In the genomic region with DNA sequence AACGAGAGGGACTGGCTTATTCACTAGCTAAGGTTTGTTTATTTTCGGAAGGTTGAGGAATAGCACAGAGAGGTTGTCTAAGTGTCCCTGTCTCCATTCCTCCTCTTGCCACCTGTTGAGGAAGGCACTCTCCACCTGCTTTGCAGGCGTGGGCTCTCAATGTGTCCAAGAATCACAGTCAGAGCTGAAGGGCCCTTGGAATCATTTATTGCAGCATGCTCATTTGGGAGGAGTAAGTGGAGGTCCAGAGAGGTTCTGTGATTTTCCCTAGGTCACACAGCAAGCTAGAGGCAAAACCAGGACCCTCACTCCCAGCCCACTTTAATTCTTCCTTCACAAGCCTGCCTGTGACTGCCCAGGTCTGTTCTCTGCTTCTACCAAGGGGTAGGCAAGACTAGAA, we compare ENCODE assay signal across 11 cellular contexts. TPM values are rescaled to one million over a fixed set of nuclear protein-coding genes. Genes with fewer than 3 reads are reported as not detected.
A peak's percentile ranks its signal among the peaks of the same experiment; 100 is the strongest.
DNase-seq lines count a peak whose midpoint lies in the region; ATAC-seq lines count a peak whose summit lies in the region.
"Had no signal": no experiment of that assay in that cellular context is flagged by ENCODE, and none has a peak within 500 bp of the region (broad histone marks: within the 10 kb centered on the region; RNA-seq: fewer than 3 reads in every experiment).

No MANE protein-coding gene starts in this region.

- H3K9me3 Mint-ChIP-seq in CD8-positive, alpha-beta memory T cell: no peaks in the 10 kb centered on the region
- H3K9me3 Mint-ChIP-seq in activated CD4-positive, alpha-beta memory T cell treated with anti-CD3 and anti-CD28 coated beads, Interleukin-2, amount 10 ng/mL, durations not matched to agents 7 days and 5 days: no peaks in the 10 kb centered on the region
- no peaks in the 10 kb centered on the region for H3K9me3 Mint-ChIP-seq in immature natural killer cell
- H3K9me3 Mint-ChIP-seq in stimulated activated effector memory CD8-positive, alpha-beta T cell treated with anti-CD3 and anti-CD28 coated beads, Interleukin-12 subunit alpha, Interleukin-12 subunit beta, amount 100 ng/mL, for 72 hours: no peaks in the 10 kb centered on the region
- H3K9me3 Mint-ChIP-seq: naive thymus-derived CD8-positive, alpha-beta T cell had no signal

- H3K4me3 ChIP-seq in CD8-positive, alpha-beta memory T cell (ENCODE audit: low read length): no peak overlapping the region

- H3K27ac Mint-ChIP-seq in CD8-positive, alpha-beta memory T cell: peak overlapping the region; percentile 63 to 99 (median 98)
- peak overlapping the region; percentile 72 for H3K27ac Mint-ChIP-seq in activated CD4-positive, alpha-beta memory T cell treated with anti-CD3 and anti-CD28 coated beads, Interleukin-2, amount 10 ng/mL, durations not matched to agents 7 days and 5 days
- peak overlapping the region; percentile 97 to 100 (median 99) for H3K27ac Mint-ChIP-seq in immature natural killer cell
- peak overlapping the region; percentile 79 for H3K27ac Mint-ChIP-seq in stimulated activated effector memory CD8-positive, alpha-beta T cell treated with anti-CD3 and anti-CD28 coated beads, Interleukin-12 subunit alpha, Interleukin-12 subunit beta, amount 100 ng/mL, for 72 hours

- no peaks in the 10 kb centered on the region for H3K27me3 ChIP-seq in CD8-positive, alpha-beta memory T cell (ENCODE audit: insufficient read depth, low read length, poor library complexity, severe bottlenecking)

- CTCF ChIA-PET in CD8-positive, alpha-beta memory T cell (lab: Charles Lee): interaction anchor here (1.0 to 1.8 kb wide), 3 partner anchors 20 to 112 kb away, joined by 3 to 4 read pairs (median 3); no protein-coding TSS in a partner anchor
- CTCF ChIA-PET in activated CD4-positive, alpha-beta memory T cell treated with anti-CD3 and anti-CD28 coated beads, Interleukin-2, amount 10 ng/mL, durations not matched to agents 7 days and 5 days (lab: Charles Lee): interaction anchor here (0.9 to 1.9 kb wide), 2 partner anchors 86 to 180 kb away, joined by 4 to 7 read pairs; no protein-coding TSS in a partner anchor

- peaks cover 5 to 11% of the 10 kb centered on the region in 2 donors for H3K27me3 Mint-ChIP-seq in CD8-positive, alpha-beta memory T cell
- peaks cover 13% of the 10 kb centered on the region for H3K27me3 Mint-ChIP-seq in activated CD4-positive, alpha-beta memory T cell treated with anti-CD3 and anti-CD28 coated beads, Interleukin-2, amount 10 ng/mL, durations not matched to agents 7 days and 5 days
- peaks cover 17 to 21% (median 17%) of the 10 kb centered on the region in 3 donors for H3K27me3 Mint-ChIP-seq in immature natural killer cell (ENCODE audit: low read depth in 3 of 3)

- peaks cover 35% of the 10 kb centered on the region for H3K4me1 ChIP-seq in CD8-positive, alpha-beta memory T cell (ENCODE audit: insufficient read depth, low read length)

- no peaks in the 10 kb centered on the region for H3K9me3 ChIP-seq in CD8-positive, alpha-beta memory T cell (ENCODE audit: low read length)

- peak overlapping the region in 5 of 7 donors; percentile 3 to 98 (median 67) for H3K4me3 Mint-ChIP-seq in CD8-positive, alpha-beta memory T cell
- H3K4me3 Mint-ChIP-seq in activated CD4-positive, alpha-beta memory T cell treated with anti-CD3 and anti-CD28 coated beads, Interleukin-2, amount 10 ng/mL, durations not matched to agents 7 days and 5 days: no peak overlapping the region
- H3K4me3 Mint-ChIP-seq in immature natural killer cell: peak overlapping the region; percentile 74 to 91 (median 80)
- H3K4me3 Mint-ChIP-seq in stimulated activated effector memory CD8-positive, alpha-beta T cell treated with anti-CD3 and anti-CD28 coated beads, Interleukin-12 subunit alpha, Interleukin-12 subunit beta, amount 100 ng/mL, for 72 hours: peak overlapping the region; percentile 80

- H3K27ac ChIP-seq in CD8-positive, alpha-beta memory T cell (ENCODE audit: low read depth, low read length): no peak overlapping the region

- no peak for DNase-seq in CD8-positive, alpha-beta memory T cell
- no peak for DNase-seq in activated CD4-positive, alpha-beta memory T cell treated with anti-CD3 and anti-CD28 coated beads, Interleukin-2, amount 10 ng/mL, durations not matched to agents 7 days and 5 days
- no peak for DNase-seq in immature natural killer cell
- DNase-seq in stimulated activated effector memory CD8-positive, alpha-beta T cell treated with anti-CD3 and anti-CD28 coated beads, Interleukin-12 subunit alpha, Interleukin-12 subunit beta, amount 100 ng/mL, for 72 hours (ENCODE audit: low spot score in 2 of 2): no peak
- no peak for DNase-seq in SKM-1 treated with dmso at 0.1 percent for 144 hours (lab: John Stamatoyannopoulos, UW; ENCODE audit: unreplicated experiment)
- no peak for DNase-seq in NCI-H446 (lab: John Stamatoyannopoulos, UW)
- no peak for DNase-seq in NOMO-1 (lab: John Stamatoyannopoulos, UW; ENCODE audit: unreplicated experiment in 2 of 2)
- DNase-seq in NAMALWA (ENCODE audit: low spot score): no peak
- DNase-seq: activated T-cell treated with anti-CD3 and anti-CD28 coated beads for 4 hours; naive thymus-derived CD8-positive, alpha-beta T cell; NCI-H526 had no signal

- peaks cover 71 to 89% (median 83%) of the 10 kb centered on the region in 3 donors for H3K4me1 Mint-ChIP-seq in CD8-positive, alpha-beta memory T cell
- peaks cover 66% of the 10 kb centered on the region for H3K4me1 Mint-ChIP-seq in activated CD4-positive, alpha-beta memory T cell treated with anti-CD3 and anti-CD28 coated beads, Interleukin-2, amount 10 ng/mL, durations not matched to agents 7 days and 5 days
- peaks cover 100% of the 10 kb centered on the region in 2 donors for H3K4me1 Mint-ChIP-seq in immature natural killer cell
- H3K4me1 Mint-ChIP-seq in stimulated activated effector memory CD8-positive, alpha-beta T cell treated with anti-CD3 and anti-CD28 coated beads, Interleukin-12 subunit alpha, Interleukin-12 subunit beta, amount 100 ng/mL, for 72 hours: peaks cover 96% of the 10 kb centered on the region

- POLR2A ChIA-PET in CD8-positive, alpha-beta memory T cell (lab: Charles Lee): interaction anchor here (0.8 kb wide), 2 partner anchors 21 to 206 kb away, joined by 3 read pairs; no protein-coding TSS in a partner anchor
- POLR2A ChIA-PET in activated CD4-positive, alpha-beta memory T cell treated with anti-CD3 and anti-CD28 coated beads, Interleukin-2, amount 10 ng/mL, durations not matched to agents 7 days and 5 days (lab: Charles Lee): interaction anchor here (1.5 kb wide), 1 partner anchor 8 kb away, joined by 4 read pairs; no protein-coding TSS in a partner anchor

- H3K36me3 ChIP-seq in CD8-positive, alpha-beta memory T cell (ENCODE audit: insufficient read depth, low read length): no peaks in the 10 kb centered on the region

- no peak for ATAC-seq in stimulated activated effector memory CD8-positive, alpha-beta T cell treated with anti-CD3 and anti-CD28 coated beads, Interleukin-12 subunit alpha, Interleukin-12 subunit beta, amount 100 ng/mL, for 72 hours

- peaks cover 0 to 5% (median 0%) of the 10 kb centered on the region in 3 donors for H3K36me3 Mint-ChIP-seq in CD8-positive, alpha-beta memory T cell
- peaks cover 3% of the 10 kb centered on the region for H3K36me3 Mint-ChIP-seq in activated CD4-positive, alpha-beta memory T cell treated with anti-CD3 and anti-CD28 coated beads, Interleukin-2, amount 10 ng/mL, durations not matched to agents 7 days and 5 days (ENCODE audit: low read depth)
- H3K36me3 Mint-ChIP-seq in immature natural killer cell: peaks cover 0 to 3% (median 3%) of the 10 kb centered on the region in 3 donors
- H3K36me3 Mint-ChIP-seq in stimulated activated effector memory CD8-positive, alpha-beta T cell treated with anti-CD3 and anti-CD28 coated beads, Interleukin-12 subunit alpha, Interleukin-12 subunit beta, amount 100 ng/mL, for 72 hours: peaks cover 67% of the 10 kb centered on the region
- H3K36me3 Mint-ChIP-seq: naive thymus-derived CD8-positive, alpha-beta T cell had no signal

RNA-seq across cellular contexts. Expression of gene ZBTB16, which starts 21.3 kb away (rescaled TPM):
- 1 to 10 TPM; 2.1 to 2.2 TPM for total RNA-seq in CD8-positive, alpha-beta memory T cell
- 71.9 TPM for polyA plus RNA-seq in CD8-positive, alpha-beta memory T cell
- total RNA-seq in activated CD4-positive, alpha-beta memory T cell treated with anti-CD3 and anti-CD28 coated beads, Interleukin-2, amount 10 ng/mL, durations not matched to agents 7 days and 5 days: 10 to 100 TPM; 11.0 to 11.8 TPM
- polyA plus RNA-seq in immature natural killer cell: 100 to 1,000 TPM in 1 of 3 donors, 10 to 100 TPM in 2; 90.4 to 197 (median 92.5) TPM
